Comparison of ENCODE assay signal across 1 cellular context in the genomic region with DNA sequence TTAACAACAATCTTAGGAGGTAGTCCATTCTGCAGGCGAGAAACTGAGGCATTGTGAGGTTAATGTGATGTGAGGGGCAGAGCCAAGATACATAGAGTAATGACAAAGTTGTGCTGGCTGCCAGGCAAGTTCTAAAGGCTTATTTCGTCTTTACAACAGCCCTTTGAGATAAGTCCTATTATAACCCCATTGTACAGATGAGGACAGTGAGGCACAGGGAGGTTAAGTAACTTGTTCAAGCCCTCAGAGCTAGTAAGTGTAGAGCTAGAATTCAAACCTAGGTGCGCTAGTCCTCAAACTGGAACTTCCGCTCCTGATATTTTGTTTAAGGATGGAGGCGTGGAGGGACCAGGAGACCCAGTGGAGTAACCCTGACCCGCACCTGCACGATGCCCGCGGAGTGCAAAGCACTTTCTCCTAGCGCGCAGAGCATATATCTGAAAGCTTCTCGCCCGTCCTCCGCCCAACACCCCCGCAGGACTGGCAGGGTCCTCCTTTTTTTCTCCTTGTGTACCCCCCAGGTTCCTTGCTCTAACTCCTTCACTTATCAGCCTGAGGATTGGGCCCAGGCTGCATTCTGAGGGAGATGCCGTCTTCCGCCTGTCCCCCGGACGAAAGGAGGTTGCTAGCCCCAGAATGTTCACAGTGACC.
A peak's percentile ranks its signal among the peaks of the same experiment; 100 is the strongest.
TF ChIP-seq lines count a peak whose summit lies in the region.

No MANE protein-coding gene starts in this region.

TF ChIP-seq in GM23338, 12 proteins besides CTCF, POLR2A, EP300 and RAD21 (continued from another document):
- TF ChIP-seq, protein P1, sequence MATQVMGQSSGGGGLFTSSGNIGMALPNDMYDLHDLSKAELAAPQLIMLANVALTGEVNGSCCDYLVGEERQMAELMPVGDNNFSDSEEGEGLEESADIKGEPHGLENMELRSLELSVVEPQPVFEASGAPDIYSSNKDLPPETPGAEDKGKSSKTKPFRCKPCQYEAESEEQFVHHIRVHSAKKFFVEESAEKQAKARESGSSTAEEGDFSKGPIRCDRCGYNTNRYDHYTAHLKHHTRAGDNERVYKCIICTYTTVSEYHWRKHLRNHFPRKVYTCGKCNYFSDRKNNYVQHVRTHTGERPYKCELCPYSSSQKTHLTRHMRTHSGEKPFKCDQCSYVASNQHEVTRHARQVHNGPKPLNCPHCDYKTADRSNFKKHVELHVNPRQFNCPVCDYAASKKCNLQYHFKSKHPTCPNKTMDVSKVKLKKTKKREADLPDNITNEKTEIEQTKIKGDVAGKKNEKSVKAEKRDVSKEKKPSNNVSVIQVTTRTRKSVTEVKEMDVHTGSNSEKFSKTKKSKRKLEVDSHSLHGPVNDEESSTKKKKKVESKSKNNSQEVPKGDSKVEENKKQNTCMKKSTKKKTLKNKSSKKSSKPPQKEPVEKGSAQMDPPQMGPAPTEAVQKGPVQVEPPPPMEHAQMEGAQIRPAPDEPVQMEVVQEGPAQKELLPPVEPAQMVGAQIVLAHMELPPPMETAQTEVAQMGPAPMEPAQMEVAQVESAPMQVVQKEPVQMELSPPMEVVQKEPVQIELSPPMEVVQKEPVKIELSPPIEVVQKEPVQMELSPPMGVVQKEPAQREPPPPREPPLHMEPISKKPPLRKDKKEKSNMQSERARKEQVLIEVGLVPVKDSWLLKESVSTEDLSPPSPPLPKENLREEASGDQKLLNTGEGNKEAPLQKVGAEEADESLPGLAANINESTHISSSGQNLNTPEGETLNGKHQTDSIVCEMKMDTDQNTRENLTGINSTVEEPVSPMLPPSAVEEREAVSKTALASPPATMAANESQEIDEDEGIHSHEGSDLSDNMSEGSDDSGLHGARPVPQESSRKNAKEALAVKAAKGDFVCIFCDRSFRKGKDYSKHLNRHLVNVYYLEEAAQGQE (IDR thresholded peaks at IDR 0.05; ENCODE audit: unreplicated experiment): no peak
- TF ChIP-seq CREB1 (CRISPR knock-in tag; IDR thresholded peaks at IDR 0.05; ENCODE audit: low read depth) (no peak), EZH2 (IDR thresholded peaks at IDR 0.05; ENCODE audit: low read depth, unreplicated experiment) (peak; percentile 92), EZH2phosphoT487 (IDR thresholded peaks at IDR 0.05; ENCODE audit: unreplicated experiment) (peak; percentile 90)
TF ChIP-seq in GM23338: peak in this region for 2.
